8 cellular contexts compared by ENCODE assay signal in the genomic region with DNA sequence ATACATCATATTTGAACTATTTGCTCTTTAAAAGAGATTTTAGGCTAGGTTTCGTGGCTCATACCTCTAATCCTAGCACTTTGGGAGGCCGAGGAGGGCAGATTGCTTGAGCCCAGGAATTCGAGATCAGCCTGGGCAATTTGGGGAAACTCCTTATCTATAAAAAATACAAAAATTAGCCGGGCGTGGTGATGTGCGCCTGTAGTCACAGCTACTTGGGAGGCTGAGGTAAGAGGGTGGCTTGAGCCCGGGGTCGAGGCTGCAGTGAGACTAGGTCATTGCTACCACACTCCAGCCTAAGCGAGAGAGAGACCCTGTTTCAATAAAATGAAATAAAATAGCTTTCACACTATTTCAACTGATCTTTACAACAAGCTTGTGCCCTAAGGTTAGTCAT. TPM values are rescaled to one million over a fixed set of nuclear protein-coding genes. Genes with fewer than 3 reads are reported as not detected.
DNase-seq lines count a peak whose midpoint lies in the region; ATAC-seq and TF ChIP-seq lines count a peak whose summit lies in the region.

No MANE protein-coding gene starts in this region.

- no peak for ATAC-seq in activated T-cell treated with anti-CD3 and anti-CD28 coated beads, Interleukin-2, amount 50 U/mL, for 4 hours
- no peak for ATAC-seq in right lobe of liver

- H3K4me1 ChIP-seq in ascending aorta (peaks cover 4 to 25% of the 10 kb centered on the region in 2 donors), right lobe of liver (peaks cover 0 to 28% (median 8%) of the 10 kb centered on the region in 4 donors), tibial artery (peaks cover 0 to 43% (median 31%) of the 10 kb centered on the region in 4 donors)

- peak overlapping the region; percentile 66 to 69 for H3K27ac ChIP-seq in ascending aorta
- H3K27ac ChIP-seq in right lobe of liver = peak overlapping the region in 2 of 3 donors; percentile 47 to 70
- peak overlapping the region; percentile 74 to 79 for H3K27ac ChIP-seq in tibial artery

- H3K36me3 ChIP-seq in ascending aorta (no peaks in the 10 kb centered on the region), right lobe of liver (no peaks in the 10 kb centered on the region), tibial artery (peaks cover 0 to 2% (median 0%) of the 10 kb centered on the region in 3 donors)

- peaks cover 2% of the 10 kb centered on the region for H3K36me3 Mint-ChIP-seq in activated T-cell treated with anti-CD3 and anti-CD28 coated beads, Interleukin-2, amount 50 U/mL, for 4 hours (ENCODE audit: insufficient read depth)

- TF ChIP-seq CTCF in ascending aorta (IDR thresholded peaks at IDR 0.05) = no peak
- no peak for TF ChIP-seq CTCF in right lobe of liver (IDR thresholded peaks at IDR 0.05)
- no peak for TF ChIP-seq CTCF in tibial artery (IDR thresholded peaks at IDR 0.05)

- peak overlapping the region; percentile 93 for H3K4me3 Mint-ChIP-seq in activated T-cell treated with anti-CD3 and anti-CD28 coated beads, Interleukin-2, amount 50 U/mL, for 4 hours

- H3K9me3 Mint-ChIP-seq in activated T-cell treated with anti-CD3 and anti-CD28 coated beads, Interleukin-2, amount 50 U/mL, for 4 hours = no peaks in the 10 kb centered on the region

- no peaks in the 10 kb centered on the region for H3K27me3 Mint-ChIP-seq in activated T-cell treated with anti-CD3 and anti-CD28 coated beads, Interleukin-2, amount 50 U/mL, for 4 hours (ENCODE audit: low read depth)

- H3K9me3 ChIP-seq in ascending aorta = no peaks in the 10 kb centered on the region
- H3K9me3 ChIP-seq in right lobe of liver = no peaks in the 10 kb centered on the region
- no peaks in the 10 kb centered on the region for H3K9me3 ChIP-seq in tibial artery

- peak overlapping the region; percentile 61 to 89 for H3K4me3 ChIP-seq in ascending aorta
- H3K4me3 ChIP-seq in right lobe of liver = peak overlapping the region; percentile 65 to 77 (median 76)
- H3K4me3 ChIP-seq in tibial artery = peak overlapping the region; percentile 60 to 78

- intact Hi-C loops in ascending aorta (cut with DNase I) = loop anchor here (5.0 kb wide), 1 partner anchor 183 kb away; the partner anchor contains the start of gene LARP1
- intact Hi-C loops in right lobe of liver (cut with DNase I) = no loop called here
- intact Hi-C loops in tibial artery (cut with DNase I; ENCODE audit: low total_unique reads) = no loop called here

- peaks cover 40% of the 10 kb centered on the region for H3K4me1 Mint-ChIP-seq in activated T-cell treated with anti-CD3 and anti-CD28 coated beads, Interleukin-2, amount 50 U/mL, for 4 hours (ENCODE audit: low read depth)

- WGBS in right lobe of liver (ENCODE audit: insufficient coverage, low coverage, low lambda C conversion rate, missing lambda C conversion rate) = 82% methylated on average over 3 of the region's 9 CpGs

- DNase-seq in activated T-cell treated with anti-CD3 and anti-CD28 coated beads, Interleukin-2, amount 50 U/mL, for 4 hours = no peak
- DNase-seq in activated T-cell treated with anti-CD3 and anti-CD28 coated beads for 4 hours (no peak), ascending aorta (ENCODE audit: low spot score in 2 of 2) (no peak), right lobe of liver (no peak), tibial artery (no peak), HuH-7 (ENCODE audit: low spot score) (no peak), GOT3 (lab: John Stamatoyannopoulos, UW) (no peak), NCI-H226 (no peak)

- H3K27me3 ChIP-seq in ascending aorta (no peaks in the 10 kb centered on the region), right lobe of liver (no peaks in the 10 kb centered on the region), tibial artery (no peaks in the 10 kb centered on the region)

- no peak for TF ChIP-seq POLR2A in right lobe of liver (IDR thresholded peaks at IDR 0.05)

RNA-seq across cellular contexts. Expression of gene MRPL22, which starts 0.5 kb away (rescaled TPM):
- total RNA-seq in activated T-cell treated with anti-CD3 and anti-CD28 coated beads, Interleukin-2, amount 50 U/mL, for 4 hours = 10 to 100 TPM; 85.9 to 96.4 (median 96.0) TPM
- total RNA-seq in ascending aorta (7.8 TPM), right lobe of liver (10 to 100 TPM; 22.0 to 30.9 (median 26.4) TPM)

RNA-seq across cellular contexts. Expression of gene GEMIN5, which starts 2.4 kb away (rescaled TPM):
- total RNA-seq in activated T-cell treated with anti-CD3 and anti-CD28 coated beads, Interleukin-2, amount 50 U/mL, for 4 hours = 10 to 100 TPM; 31.7 to 43.3 (median 40.3) TPM
- total RNA-seq in ascending aorta = 11.0 TPM
- total RNA-seq in right lobe of liver = 10 to 100 TPM in 1 of 6 experiments, 1 to 10 TPM in 5; 5.7 to 11.3 (median 7.5) TPM
